2 cellular contexts compared by ENCODE assay signal in the genomic region with DNA sequence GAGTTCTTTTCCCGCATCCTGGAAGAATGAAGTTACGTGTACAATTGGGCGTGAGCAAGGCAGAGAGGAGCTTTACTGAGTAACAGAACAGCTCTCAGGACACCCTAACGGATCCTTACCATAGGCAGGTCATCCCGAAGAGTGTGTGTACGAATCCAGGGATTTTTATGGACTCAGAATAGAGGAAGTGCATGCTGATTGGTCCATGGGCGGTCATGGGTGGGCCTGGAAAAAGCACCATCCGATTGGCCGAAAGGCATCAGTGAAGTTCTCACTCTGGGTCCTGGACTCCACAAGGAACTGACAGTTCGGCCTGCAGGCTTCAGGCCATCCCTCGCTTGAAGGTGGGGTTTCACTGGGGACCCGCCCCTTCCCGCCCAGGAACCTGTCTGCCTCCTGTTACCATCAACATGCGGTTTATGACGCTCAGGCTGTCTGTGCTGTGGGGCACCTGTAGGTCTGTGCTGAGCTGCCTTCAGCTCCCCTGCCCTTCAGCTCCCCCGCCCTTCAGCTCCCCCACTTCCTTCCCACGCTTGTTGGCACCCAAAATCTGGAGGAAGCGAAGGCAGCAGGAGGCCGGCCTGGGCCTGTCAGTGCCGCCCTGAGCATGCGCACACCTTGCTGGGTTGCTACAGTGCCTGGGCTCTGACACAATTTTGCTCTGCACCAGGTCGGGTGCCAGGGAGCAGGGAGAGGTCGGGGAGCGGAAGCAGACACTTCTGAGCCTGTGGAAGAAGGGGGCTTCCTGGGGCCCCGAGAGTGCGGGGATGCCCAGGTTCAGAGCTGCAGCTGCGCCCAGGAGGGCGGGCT.
TF ChIP-seq lines count a peak whose summit lies in the region.

No MANE protein-coding gene starts in this region.

TF ChIP-seq in HCT116, 20 proteins besides CTCF, POLR2A, EP300 and RAD21:
- TF ChIP-seq ZFX (IDR thresholded peaks at IDR 0.05): no peak

TF ChIP-seq in K562, 482 proteins besides CTCF, POLR2A, EP300 and RAD21 (continues in another document):
- TF ChIP-seq REST (CRISPR knock-in tag; IDR thresholded peaks at IDR 0.05; ENCODE audit: low read depth): no peak
- TF ChIP-seq, protein P1, sequence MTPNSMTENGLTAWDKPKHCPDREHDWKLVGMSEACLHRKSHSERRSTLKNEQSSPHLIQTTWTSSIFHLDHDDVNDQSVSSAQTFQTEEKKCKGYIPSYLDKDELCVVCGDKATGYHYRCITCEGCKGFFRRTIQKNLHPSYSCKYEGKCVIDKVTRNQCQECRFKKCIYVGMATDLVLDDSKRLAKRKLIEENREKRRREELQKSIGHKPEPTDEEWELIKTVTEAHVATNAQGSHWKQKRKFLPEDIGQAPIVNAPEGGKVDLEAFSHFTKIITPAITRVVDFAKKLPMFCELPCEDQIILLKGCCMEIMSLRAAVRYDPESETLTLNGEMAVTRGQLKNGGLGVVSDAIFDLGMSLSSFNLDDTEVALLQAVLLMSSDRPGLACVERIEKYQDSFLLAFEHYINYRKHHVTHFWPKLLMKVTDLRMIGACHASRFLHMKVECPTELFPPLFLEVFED (CRISPR knock-in tag; conservative IDR thresholded peaks at IDR 0.05): 0 out of 2 replicates have a peak, but pooled peaks have one; percentile 23
- TF ChIP-seq ARNT (IDR thresholded peaks at IDR 0.05): no peak
- TF ChIP-seq ZNF274 (IDR thresholded peaks at IDR 0.05; ENCODE audit: borderline replicate concordance, low read depth, low read length): no peak
- TF ChIP-seq, protein P2, sequence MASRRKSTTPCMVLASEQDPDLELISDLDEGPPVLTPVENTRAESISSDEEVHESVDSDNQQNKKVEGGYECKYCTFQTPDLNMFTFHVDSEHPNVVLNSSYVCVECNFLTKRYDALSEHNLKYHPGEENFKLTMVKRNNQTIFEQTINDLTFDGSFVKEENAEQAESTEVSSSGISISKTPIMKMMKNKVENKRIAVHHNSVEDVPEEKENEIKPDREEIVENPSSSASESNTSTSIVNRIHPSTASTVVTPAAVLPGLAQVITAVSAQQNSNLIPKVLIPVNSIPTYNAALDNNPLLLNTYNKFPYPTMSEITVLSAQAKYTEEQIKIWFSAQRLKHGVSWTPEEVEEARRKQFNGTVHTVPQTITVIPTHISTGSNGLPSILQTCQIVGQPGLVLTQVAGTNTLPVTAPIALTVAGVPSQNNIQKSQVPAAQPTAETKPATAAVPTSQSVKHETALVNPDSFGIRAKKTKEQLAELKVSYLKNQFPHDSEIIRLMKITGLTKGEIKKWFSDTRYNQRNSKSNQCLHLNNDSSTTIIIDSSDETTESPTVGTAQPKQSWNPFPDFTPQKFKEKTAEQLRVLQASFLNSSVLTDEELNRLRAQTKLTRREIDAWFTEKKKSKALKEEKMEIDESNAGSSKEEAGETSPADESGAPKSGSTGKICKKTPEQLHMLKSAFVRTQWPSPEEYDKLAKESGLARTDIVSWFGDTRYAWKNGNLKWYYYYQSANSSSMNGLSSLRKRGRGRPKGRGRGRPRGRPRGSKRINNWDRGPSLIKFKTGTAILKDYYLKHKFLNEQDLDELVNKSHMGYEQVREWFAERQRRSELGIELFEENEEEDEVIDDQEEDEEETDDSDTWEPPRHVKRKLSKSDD (conservative IDR thresholded peaks at IDR 0.05; ENCODE audit: low read length): no peak
- no peak for TF ChIP-seq FIP1L1 (IDR thresholded peaks at IDR 0.05; ENCODE audit: low read depth, low read length, poor library complexity, severe bottlenecking)
- no peak for TF ChIP-seq SIN3B (IDR thresholded peaks at IDR 0.05; ENCODE audit: low read depth)
- TF ChIP-seq WHSC1 (IDR thresholded peaks at IDR 0.05; ENCODE audit: low read length): no peak
- no peak for TF ChIP-seq BHLHE40 (IDR thresholded peaks at IDR 0.05; ENCODE audit: low read length)
- no peak for TF ChIP-seq ZNF785 (CRISPR knock-in tag; IDR thresholded peaks at IDR 0.05)
- TF ChIP-seq, protein P3, sequence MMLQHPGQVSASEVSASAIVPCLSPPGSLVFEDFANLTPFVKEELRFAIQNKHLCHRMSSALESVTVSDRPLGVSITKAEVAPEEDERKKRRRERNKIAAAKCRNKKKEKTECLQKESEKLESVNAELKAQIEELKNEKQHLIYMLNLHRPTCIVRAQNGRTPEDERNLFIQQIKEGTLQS (IDR thresholded peaks at IDR 0.05): no peak
- TF ChIP-seq, protein P3 (CRISPR knock-in tag; conservative IDR thresholded peaks at IDR 0.05): no peak
- TF ChIP-seq ZNF23 (CRISPR knock-in tag; IDR thresholded peaks at IDR 0.05): no peak
- TF ChIP-seq PRPF4 (IDR thresholded peaks at IDR 0.05; ENCODE audit: insufficient read depth, low read depth, low read length, poor library complexity, severe bottlenecking): no peak
- peak; percentile 56; the same call in 1 of the 2 replicates for TF ChIP-seq CREM (IDR thresholded peaks at IDR 0.05; ENCODE audit: low read depth)
- no peak for TF ChIP-seq RBM34 (IDR thresholded peaks at IDR 0.05; ENCODE audit: borderline replicate concordance, insufficient read depth, low read length)
- peak; percentile 52 for TF ChIP-seq USF1 (CRISPR knock-in tag; IDR thresholded peaks at IDR 0.05)
- TF ChIP-seq PURB (CRISPR knock-in tag; IDR thresholded peaks at IDR 0.05; ENCODE audit: low read depth): no peak
- no peak for TF ChIP-seq NCOA2 (IDR thresholded peaks at IDR 0.05; ENCODE audit: partially characterized antibody in 2 of 2)
- no peak for TF ChIP-seq SOX6 (IDR thresholded peaks at IDR 0.05)
- TF ChIP-seq, protein P4, sequence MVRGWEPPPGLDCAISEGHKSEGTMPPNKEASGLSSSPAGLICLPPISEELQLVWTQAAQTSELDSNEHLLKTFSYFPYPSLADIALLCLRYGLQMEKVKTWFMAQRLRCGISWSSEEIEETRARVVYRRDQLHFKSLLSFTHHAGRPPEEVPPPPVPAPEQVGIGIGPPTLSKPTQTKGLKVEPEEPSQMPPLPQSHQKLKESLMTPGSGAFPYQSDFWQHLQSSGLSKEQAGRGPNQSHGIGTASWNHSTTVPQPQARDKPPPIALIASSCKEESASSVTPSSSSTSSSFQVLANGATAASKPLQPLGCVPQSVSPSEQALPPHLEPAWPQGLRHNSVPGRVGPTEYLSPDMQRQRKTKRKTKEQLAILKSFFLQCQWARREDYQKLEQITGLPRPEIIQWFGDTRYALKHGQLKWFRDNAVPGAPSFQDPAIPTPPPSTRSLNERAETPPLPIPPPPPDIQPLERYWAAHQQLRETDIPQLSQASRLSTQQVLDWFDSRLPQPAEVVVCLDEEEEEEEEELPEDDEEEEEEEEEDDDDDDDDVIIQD (CRISPR knock-in tag; IDR thresholded peaks at IDR 0.05): no peak
- no peak for TF ChIP-seq ZNF175 (CRISPR knock-in tag; IDR thresholded peaks at IDR 0.05; ENCODE audit: low read depth)
- TF ChIP-seq CXXC5 (CRISPR knock-in tag; IDR thresholded peaks at IDR 0.05): no peak
- no peak for TF ChIP-seq TCF7 (IDR thresholded peaks at IDR 0.05; ENCODE audit: borderline replicate concordance)
- no peak for TF ChIP-seq ZNF282 (CRISPR knock-in tag; IDR thresholded peaks at IDR 0.05)
- no peak for TF ChIP-seq ZNF174 (CRISPR knock-in tag; IDR thresholded peaks at IDR 0.05)
- no peak for TF ChIP-seq KAT8 (IDR thresholded peaks at IDR 0.05; ENCODE audit: low read depth)
- no peak for TF ChIP-seq TCF15 (CRISPR knock-in tag; IDR thresholded peaks at IDR 0.05)
- TF ChIP-seq RB1 (IDR thresholded peaks at IDR 0.05; ENCODE audit: low read depth): peak; percentile 11; the same call in 1 of the 2 replicates
- TF ChIP-seq, protein P5, sequence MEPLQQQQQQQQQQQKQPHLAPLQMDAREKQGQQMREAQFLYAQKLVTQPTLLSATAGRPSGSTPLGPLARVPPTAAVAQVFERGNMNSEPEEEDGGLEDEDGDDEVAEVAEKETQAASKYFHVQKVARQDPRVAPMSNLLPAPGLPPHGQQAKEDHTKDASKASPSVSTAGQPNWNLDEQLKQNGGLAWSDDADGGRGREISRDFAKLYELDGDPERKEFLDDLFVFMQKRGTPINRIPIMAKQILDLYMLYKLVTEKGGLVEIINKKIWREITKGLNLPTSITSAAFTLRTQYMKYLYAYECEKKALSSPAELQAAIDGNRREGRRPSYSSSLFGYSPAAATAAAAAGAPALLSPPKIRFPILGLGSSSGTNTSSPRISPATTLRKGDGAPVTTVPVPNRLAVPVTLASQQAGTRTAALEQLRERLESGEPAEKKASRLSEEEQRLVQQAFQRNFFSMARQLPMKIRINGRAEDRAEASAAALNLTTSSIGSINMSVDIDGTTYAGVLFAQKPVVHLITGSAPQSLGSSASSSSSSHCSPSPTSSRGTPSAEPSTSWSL (CRISPR knock-in tag; IDR thresholded peaks at IDR 0.05; ENCODE audit: borderline replicate concordance): no peak
- no peak for TF ChIP-seq ZNF311 (CRISPR knock-in tag; IDR thresholded peaks at IDR 0.05)
- TF ChIP-seq, protein P6, sequence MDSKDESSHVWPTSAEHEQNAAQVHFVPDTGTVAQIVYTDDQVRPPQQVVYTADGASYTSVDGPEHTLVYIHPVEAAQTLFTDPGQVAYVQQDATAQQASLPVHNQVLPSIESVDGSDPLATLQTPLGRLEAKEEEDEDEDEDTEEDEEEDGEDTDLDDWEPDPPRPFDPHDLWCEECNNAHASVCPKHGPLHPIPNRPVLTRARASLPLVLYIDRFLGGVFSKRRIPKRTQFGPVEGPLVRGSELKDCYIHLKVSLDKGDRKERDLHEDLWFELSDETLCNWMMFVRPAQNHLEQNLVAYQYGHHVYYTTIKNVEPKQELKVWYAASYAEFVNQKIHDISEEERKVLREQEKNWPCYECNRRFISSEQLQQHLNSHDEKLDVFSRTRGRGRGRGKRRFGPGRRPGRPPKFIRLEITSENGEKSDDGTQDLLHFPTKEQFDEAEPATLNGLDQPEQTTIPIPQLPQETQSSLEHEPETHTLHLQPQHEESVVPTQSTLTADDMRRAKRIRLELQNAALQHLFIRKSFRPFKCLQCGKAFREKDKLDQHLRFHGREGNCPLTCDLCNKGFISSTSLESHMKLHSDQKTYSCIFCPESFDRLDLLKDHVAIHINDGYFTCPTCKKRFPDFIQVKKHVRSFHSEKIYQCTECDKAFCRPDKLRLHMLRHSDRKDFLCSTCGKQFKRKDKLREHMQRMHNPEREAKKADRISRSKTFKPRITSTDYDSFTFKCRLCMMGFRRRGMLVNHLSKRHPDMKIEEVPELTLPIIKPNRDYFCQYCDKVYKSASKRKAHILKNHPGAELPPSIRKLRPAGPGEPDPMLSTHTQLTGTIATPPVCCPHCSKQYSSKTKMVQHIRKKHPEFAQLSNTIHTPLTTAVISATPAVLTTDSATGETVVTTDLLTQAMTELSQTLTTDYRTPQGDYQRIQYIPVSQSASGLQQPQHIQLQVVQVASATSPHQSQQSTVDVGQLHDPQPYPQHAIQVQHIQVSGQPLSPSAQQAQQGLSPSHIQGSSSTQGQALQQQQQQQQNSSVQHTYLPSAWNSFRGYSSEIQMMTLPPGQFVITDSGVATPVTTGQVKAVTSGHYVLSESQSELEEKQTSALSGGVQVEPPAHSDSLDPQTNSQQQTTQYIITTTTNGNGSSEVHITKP (IDR thresholded peaks at IDR 0.05; ENCODE audit: partially characterized antibody): peak; percentile 84
- no peak for TF ChIP-seq HNRNPLL (IDR thresholded peaks at IDR 0.05; ENCODE audit: low read depth, low read length, poor library complexity, severe bottlenecking)
- peak; percentile 9; the same call in 1 of the 2 replicates for TF ChIP-seq JUND (IDR thresholded peaks at IDR 0.05; ENCODE audit: borderline replicate concordance, low read depth, low read length)
- TF ChIP-seq JUND (tag; IDR thresholded peaks at IDR 0.05; ENCODE audit: borderline replicate concordance, low read depth, low read length): no peak
- TF ChIP-seq SRSF3 (IDR thresholded peaks at IDR 0.05; ENCODE audit: insufficient read depth, low read length): no peak
- no peak for TF ChIP-seq NUFIP1 (IDR thresholded peaks at IDR 0.05; ENCODE audit: partially characterized antibody)
- TF ChIP-seq ZNF444 (CRISPR knock-in tag; IDR thresholded peaks at IDR 0.05): no peak
- TF ChIP-seq NFIX (CRISPR knock-in tag; IDR thresholded peaks at IDR 0.05; ENCODE audit: low read depth): no peak
- no peak for TF ChIP-seq ZNF780A (CRISPR knock-in tag; IDR thresholded peaks at IDR 0.05)
- TF ChIP-seq SAP30 (IDR thresholded peaks at IDR 0.05; ENCODE audit: borderline replicate concordance, insufficient read depth, low read depth, low read length, poor library complexity, severe bottlenecking): no peak
- TF ChIP-seq CBFB (CRISPR knock-in tag; IDR thresholded peaks at IDR 0.05): peak; percentile 83; the same call in 1 of the 2 replicates
- no peak for TF ChIP-seq NR2F6 (CRISPR knock-in tag; IDR thresholded peaks at IDR 0.05)
- no peak for TF ChIP-seq ZZZ3 (IDR thresholded peaks at IDR 0.05)
